13 cellular contexts compared by ENCODE assay signal in genomic region chr15:29671308-29671981, GRCh38.
DNase-seq lines count a peak whose midpoint lies in the region; ATAC-seq and TF ChIP-seq lines count a peak whose summit lies in the region.
"Had no signal": no experiment of that assay in that cellular context is flagged by ENCODE, and none has a peak within 500 bp of the region (broad histone marks: within the 10 kb centered on the region; RNA-seq: fewer than 3 reads in every experiment).

No MANE protein-coding gene starts in this region.

- H3K4me2 ChIP-seq in skeletal muscle satellite cell (ENCODE audit: low read length): peak overlapping the region; percentile 78

- H3K36me3 ChIP-seq in RWPE2 (ENCODE audit: low read depth) (no peaks in the 10 kb centered on the region), skeletal muscle satellite cell (ENCODE audit: insufficient read depth, low read length) (no peaks in the 10 kb centered on the region)

- H3K9me3 ChIP-seq in RWPE2 (ENCODE audit: severe bottlenecking) (no peaks in the 10 kb centered on the region), skeletal muscle satellite cell (replicated peaks; ENCODE audit: low read length) (no peaks in the 10 kb centered on the region)

- ATAC-seq in GM18909 (IDR thresholded peaks at IDR 0.05; ENCODE audit: poor library complexity, unreplicated experiment): peak; percentile 50
- ATAC-seq in RWPE2 (ENCODE audit: low read depth): peak; percentile 25
- no peak for ATAC-seq in HG02759 (IDR thresholded peaks at IDR 0.05; ENCODE audit: unreplicated experiment)
- ATAC-seq in GM19351 (IDR thresholded peaks at IDR 0.05; ENCODE audit: unreplicated experiment): no peak
- ATAC-seq: activated CD8-positive, alpha-beta T cell treated with anti-CD3 and anti-CD28 coated beads for 36 hours; naive thymus-derived CD8-positive, alpha-beta T cell had no signal

- TF ChIP-seq CTCF in RWPE2 (IDR thresholded peaks at IDR 0.05; ENCODE audit: poor library complexity, severe bottlenecking): no peak
- no peak for TF ChIP-seq CTCF in foreskin fibroblast (IDR thresholded peaks at IDR 0.05; ENCODE audit: low read depth, low read length)

- H3K9ac ChIP-seq in skeletal muscle satellite cell (ENCODE audit: low read depth, low read length): peak overlapping the region; percentile 84

- DNase-seq in RWPE2 (ENCODE audit: low spot score): no peak
- peak; percentile 34 to 61 for DNase-seq in foreskin fibroblast
- DNase-seq in anterior cingulate cortex (lab: John Stamatoyannopoulos, UW): no peak
- no peak for DNase-seq in kidney glomerular epithelial cell (lab: John Stamatoyannopoulos, UW)
- DNase-seq: activated CD8-positive, alpha-beta T cell treated with anti-CD3 and anti-CD28 coated beads for 36 hours; naive thymus-derived CD8-positive, alpha-beta T cell; NCI-H2081 treated with DMSO at 0.1 percent for 48 hours; stimulated activated CD4-positive, alpha-beta T cell treated with anti-CD3 and anti-CD28 coated beads, Interleukin-4, amount 100 ng/mL, for 1 hour; trophoblast cell had no signal

- no peak overlapping the region for H3K4me3 ChIP-seq in RWPE2 (ENCODE audit: severe bottlenecking)
- H3K4me3 ChIP-seq in foreskin fibroblast (ENCODE audit: low read depth in 1 of 2, low read length in 2 of 2): no peak overlapping the region
- peak overlapping the region; percentile 54 for H3K4me3 ChIP-seq in skeletal muscle satellite cell (ENCODE audit: low read length)

- H3K27me3 ChIP-seq in RWPE2 (ENCODE audit: insufficient read depth, poor library complexity, severe bottlenecking) (no peaks in the 10 kb centered on the region), skeletal muscle satellite cell (ENCODE audit: control insufficient read depth, insufficient read depth, low read length) (no peaks in the 10 kb centered on the region)

- peaks cover 34% of the 10 kb centered on the region for H3K4me1 ChIP-seq in RWPE2 (ENCODE audit: insufficient read depth, poor library complexity, severe bottlenecking)
- H3K4me1 ChIP-seq in skeletal muscle satellite cell (ENCODE audit: control insufficient read depth, insufficient read depth, low read length): peaks cover 44% of the 10 kb centered on the region

- H3K27ac ChIP-seq in RWPE2 (ENCODE audit: poor library complexity, severe bottlenecking): peak overlapping the region; percentile 89

Comparison
In these comparisons a context has a peak if more than half of its experiments do, and no peak if none do; other contexts are left out.
1. ATAC-seq: peak in GM18909 (single experiment) and RWPE2 (single experiment); none in HG02759 (single experiment) and GM19351 (single experiment).
2. DNase-seq: peak in foreskin fibroblast (2 of 2); none in RWPE2 (single experiment), anterior cingulate cortex (0 of 58) and kidney glomerular epithelial cell (single experiment).